Comparison of ENCODE assay signal across 37 cellular contexts in genomic region chr4:106132045-106132444, GRCh38.
A peak's percentile ranks its signal among the peaks of the same experiment; 100 is the strongest.
DNase-seq lines count a peak whose midpoint lies in the region; ATAC-seq, FAIRE-seq and TF ChIP-seq lines count a peak whose summit lies in the region.
"Had no signal": no experiment of that assay in that cellular context is flagged by ENCODE, and none has a peak within 500 bp of the region (broad histone marks: within the 10 kb centered on the region; RNA-seq: fewer than 3 reads in every experiment).

No MANE protein-coding gene starts in this region.

- TF ChIP-seq POLR2A in K562 (conservative IDR thresholded peaks at IDR 0.05): no peak

- H2AFZ ChIP-seq in K562 (ENCODE audit: low read depth, low read length): no peak overlapping the region
- H2AFZ ChIP-seq in SK-N-SH (ENCODE audit: low read depth): no peak overlapping the region

- BruUV-seq in K562 (replicated peaks; lab: Mats Ljungman, UMichigan): no TSS peak

- in situ Hi-C loops in K562 (cut with MboI): no loop called here

- no peak for FAIRE-seq in K562 (lab: Jason Lieb, UNC)
- FAIRE-seq: A204.1, A549, D721Med had no signal

- H3K27ac ChIP-seq in HEK293 (ENCODE audit: extremely low read depth, low read depth, low read length) (no peak overlapping the region), K562 (ENCODE audit: extremely low read depth, low read depth, low read length) (no peak overlapping the region), endodermal cell (ENCODE audit: low read depth, low read length) (no peak overlapping the region), SK-N-SH (ENCODE audit: low read depth in 2 of 2, low read length in 1 of 2) (no peak overlapping the region), lower lobe of right lung (no peak overlapping the region)
- H3K27ac ChIP-seq: 22Rv1; A549; BLaER1; BLaER1 treated with 17β-estradiol and CSF1 and Interleukin-3, amounts not matched to agents 10 nM and 100 nM; C4-2B had no signal

- no peaks in the 10 kb centered on the region for H3K27me3 ChIP-seq in K562 (ENCODE audit: control insufficient read depth in 2 of 2, insufficient read depth in 2 of 2, low read length in 2 of 2)
- no peaks in the 10 kb centered on the region for H3K27me3 ChIP-seq in endodermal cell (ENCODE audit: control insufficient read depth, insufficient read depth, low read length, poor library complexity, severe bottlenecking)
- H3K27me3 ChIP-seq in SK-N-SH (ENCODE audit: insufficient read depth): no peaks in the 10 kb centered on the region
- H3K27me3 ChIP-seq in lower lobe of right lung (ENCODE audit: low read depth): no peaks in the 10 kb centered on the region
- H3K27me3 ChIP-seq: BE2C; BLaER1; BLaER1 treated with 17β-estradiol and CSF1 and Interleukin-3, amounts not matched to agents 10 nM and 100 nM had no signal

- H4K20me1 ChIP-seq in K562 (replicated peaks; ENCODE audit: control insufficient read depth, insufficient read depth, low read length) (no peaks in the 10 kb centered on the region), SK-N-SH (ENCODE audit: insufficient read depth) (no peaks in the 10 kb centered on the region)
- H4K20me1 ChIP-seq: BLaER1; BLaER1 treated with 17β-estradiol and CSF1 and Interleukin-3, amounts not matched to agents 10 nM and 100 nM had no signal

- TF ChIP-seq RAD21 in K562 (CRISPR knock-in tag; conservative IDR thresholded peaks at IDR 0.05 in 1 of 2, IDR thresholded peaks at IDR 0.05 in 1 of 2) (no peak), SK-N-SH (IDR thresholded peaks at IDR 0.05; ENCODE audit: low read length) (no peak)

- H3K9me3 ChIP-seq in HEK293 (ENCODE audit: control insufficient read depth, insufficient read depth, low read depth, low read length): no peaks in the 10 kb centered on the region
- 0 out of 2 replicates have a peak, but pooled peaks cover 2% of the 10 kb centered on the region for H3K9me3 ChIP-seq in K562 (replicated peaks; ENCODE audit: control insufficient read depth, insufficient read depth, low read depth, low read length)
- H3K9me3 ChIP-seq in endodermal cell (ENCODE audit: control insufficient read depth, low read length): peaks cover 15% of the 10 kb centered on the region
- H3K9me3 ChIP-seq in SK-N-SH: no peaks in the 10 kb centered on the region
- H3K9me3 ChIP-seq in lower lobe of right lung: no peaks in the 10 kb centered on the region
- H3K9me3 ChIP-seq: A549, BE2C had no signal

- no peaks in the 10 kb centered on the region for H3K9me1 ChIP-seq in K562 (ENCODE audit: control insufficient read depth, insufficient read depth, low read length)

- H3K27ac Mint-ChIP-seq in endodermal cell: no peak overlapping the region
- H3K27ac Mint-ChIP-seq in endothelial cell (ENCODE audit: unreplicated experiment): no peak overlapping the region
- no peak overlapping the region for H3K27ac Mint-ChIP-seq in T-cell
- no peak overlapping the region for H3K27ac Mint-ChIP-seq in stimulated activated naive CD8-positive, alpha-beta T cell treated with anti-CD3 and anti-CD28 coated beads, Interleukin-15, amount 100 ng/mL, for 72 hours
- H3K27ac Mint-ChIP-seq: B cell; CD4-positive, alpha-beta memory T cell; CD4-positive, alpha-beta T cell; CD4-positive, CD25-positive, alpha-beta regulatory T cell; CD8-positive, alpha-beta T cell had no signal

- H3K27me3 Mint-ChIP-seq in endodermal cell (ENCODE audit: insufficient read depth) (no peaks in the 10 kb centered on the region), endothelial cell (ENCODE audit: unreplicated experiment) (no peaks in the 10 kb centered on the region), T-cell (no peaks in the 10 kb centered on the region)
- no peaks in the 10 kb centered on the region for H3K27me3 Mint-ChIP-seq in stimulated activated naive CD8-positive, alpha-beta T cell treated with anti-CD3 and anti-CD28 coated beads, Interleukin-15, amount 100 ng/mL, for 72 hours
- H3K27me3 Mint-ChIP-seq: B cell; CD4-positive, alpha-beta memory T cell; CD4-positive, alpha-beta T cell; CD4-positive, CD25-positive, alpha-beta regulatory T cell; CD8-positive, alpha-beta memory T cell had no signal

- H3K9me2 ChIP-seq in SK-N-SH: no peaks in the 10 kb centered on the region

- TF ChIP-seq CTCF in HEK293 (tag by site-specific recombination; IDR thresholded peaks at IDR 0.05): no peak
- TF ChIP-seq CTCF in K562 (IDR thresholded peaks at IDR 0.05 in 2 of 3, conservative IDR thresholded peaks at IDR 0.05 in 1 of 3; ENCODE audit: insufficient read depth in 2 of 3, low read depth in 1 of 3, low read length in 3 of 3): no peak
- TF ChIP-seq CTCF in endodermal cell (conservative IDR thresholded peaks at IDR 0.05): no peak
- TF ChIP-seq CTCF in endothelial cell (IDR thresholded peaks at IDR 0.05; ENCODE audit: unreplicated experiment): no peak
- no peak for TF ChIP-seq CTCF in SK-N-SH (IDR thresholded peaks at IDR 0.05)
- no peak for TF ChIP-seq CTCF in lower lobe of right lung (IDR thresholded peaks at IDR 0.05)

- DNase-seq in K562 (ENCODE audit: extremely low read depth in 1 of 4, low spot score in 3 of 4) (no peak), endodermal cell (no peak), endothelial cell (ENCODE audit: low spot score) (no peak), T-cell (no peak), SK-N-SH (no peak), lower lobe of right lung (no peak)
- no peak for DNase-seq in stimulated activated naive CD8-positive, alpha-beta T cell treated with anti-CD3 and anti-CD28 coated beads, Interleukin-15, amount 100 ng/mL, for 72 hours
- DNase-seq: 8988T; ACHN; AML-193; BE2C; C1 segment of cervical spinal cord; Caco-2; Calu3; CD4-positive, alpha-beta T cell; CD4-positive, CD25-positive, alpha-beta regulatory T cell; CD8-positive, alpha-beta memory T cell; CD8-positive, alpha-beta T cell; COR-L47; DMS 273 treated with DMSO at 0.1 percent for 48 hours; DMS153; DMS53; DMS79; DMS79 treated with DMSO at 0.1 percent for 48 hours; DND-41; EL had no signal

- H3K79me2 ChIP-seq in K562 (ENCODE audit: control insufficient read depth, insufficient read depth, low read length) (no peaks in the 10 kb centered on the region), SK-N-SH (ENCODE audit: insufficient read depth) (no peaks in the 10 kb centered on the region)

- H3K36me3 Mint-ChIP-seq in endodermal cell (ENCODE audit: low read depth): peaks cover 26% of the 10 kb centered on the region
- peaks cover 18% of the 10 kb centered on the region for H3K36me3 Mint-ChIP-seq in endothelial cell (ENCODE audit: low read depth, unreplicated experiment)
- H3K36me3 Mint-ChIP-seq in T-cell: peaks cover 52% of the 10 kb centered on the region

- H3K4me3 ChIP-seq in HEK293 (ENCODE audit: low read depth, low read length) (no peak overlapping the region), K562 (no peak overlapping the region), endodermal cell (ENCODE audit: low read length) (peak overlapping the region; percentile 25), SK-N-SH (ENCODE audit: low read depth in 2 of 2, low read length in 1 of 2) (no peak overlapping the region), lower lobe of right lung (no peak overlapping the region)
- H3K4me3 ChIP-seq: A549, BLaER1 had no signal

- H3K4me1 Mint-ChIP-seq in endodermal cell (no peaks in the 10 kb centered on the region), endothelial cell (ENCODE audit: unreplicated experiment) (no peaks in the 10 kb centered on the region), T-cell (peaks cover 0 to 3% (median 2%) of the 10 kb centered on the region in 3 donors)
- peaks cover 5% of the 10 kb centered on the region for H3K4me1 Mint-ChIP-seq in stimulated activated naive CD8-positive, alpha-beta T cell treated with anti-CD3 and anti-CD28 coated beads, Interleukin-15, amount 100 ng/mL, for 72 hours
- H3K4me1 Mint-ChIP-seq: B cell, CD14-positive monocyte had no signal

- peaks cover 26% of the 10 kb centered on the region for H3K9me3 Mint-ChIP-seq in endodermal cell
- H3K9me3 Mint-ChIP-seq in endothelial cell (ENCODE audit: unreplicated experiment): peaks cover 11% of the 10 kb centered on the region
- peaks cover 4 to 15% (median 12%) of the 10 kb centered on the region in 3 donors for H3K9me3 Mint-ChIP-seq in T-cell
- peaks cover 16 to 21% of the 10 kb centered on the region in 2 donors for H3K9me3 Mint-ChIP-seq in stimulated activated naive CD8-positive, alpha-beta T cell treated with anti-CD3 and anti-CD28 coated beads, Interleukin-15, amount 100 ng/mL, for 72 hours

- POLR2A ChIA-PET in HEK293 (lab: Yijun Ruan, JAX) (no interaction called here), K562 (lab: Yijun Ruan, JAX) (no interaction called here), T-cell (lab: Charles Lee) (interaction anchor here in 1 of 2 donors (0.5 kb wide), 1 partner anchor 65 kb away, joined by 4 read pairs; no protein-coding TSS in a partner anchor), SK-N-SH (lab: Yijun Ruan, JAX) (no interaction called here)

- TF ChIP-seq EP300 in K562 (IDR thresholded peaks at IDR 0.05; ENCODE audit: low read length): no peak
- TF ChIP-seq EP300 in SK-N-SH (IDR thresholded peaks at IDR 0.05; ENCODE audit: borderline replicate concordance in 1 of 2, low read depth in 1 of 2, low read length in 1 of 2): no peak

- ATAC-seq in K562: no peak
- ATAC-seq in T-cell (replicated peaks in 1 of 4): no peak
- no peak for ATAC-seq in stimulated activated naive CD8-positive, alpha-beta T cell treated with anti-CD3 and anti-CD28 coated beads, Interleukin-15, amount 100 ng/mL, for 72 hours
- no peak for ATAC-seq in lower lobe of right lung
- ATAC-seq: A549; CD8-positive, alpha-beta T cell had no signal

- CTCF ChIA-PET in HEK293 (lab: Yijun Ruan, JAX) (no interaction called here), K562 (lab: Yijun Ruan, JAX; ENCODE audit: low intra/inter-chr PET ratio) (no interaction called here), T-cell (lab: Charles Lee) (no interaction called here), SK-N-SH (lab: Yijun Ruan, JAX) (no interaction called here)

- H3K36me3 ChIP-seq in HEK293 (ENCODE audit: control insufficient read depth in 2 of 2, insufficient read depth in 1 of 2, low read length in 2 of 2) (no peaks in the 10 kb centered on the region), K562 (ENCODE audit: control insufficient read depth, insufficient read depth, low read length) (no peaks in the 10 kb centered on the region), endodermal cell (ENCODE audit: control insufficient read depth, insufficient read depth, low read length) (no peaks in the 10 kb centered on the region), SK-N-SH (replicated peaks in 1 of 2; ENCODE audit: control insufficient read depth in 1 of 2, insufficient read depth in 2 of 2, low read length in 1 of 2) (peaks cover 0 to 3% of the 10 kb centered on the region in 2 experiments), lower lobe of right lung (no peaks in the 10 kb centered on the region)
- H3K36me3 ChIP-seq: BE2C had no signal

- H3K4me3 Mint-ChIP-seq in endodermal cell (no peak overlapping the region), endothelial cell (ENCODE audit: unreplicated experiment) (peak overlapping the region; percentile 45), T-cell (no peak overlapping the region)
- no peak overlapping the region for H3K4me3 Mint-ChIP-seq in stimulated activated naive CD8-positive, alpha-beta T cell treated with anti-CD3 and anti-CD28 coated beads, Interleukin-15, amount 100 ng/mL, for 72 hours
- H3K4me3 Mint-ChIP-seq: B cell; CD14-positive monocyte; CD4-positive, alpha-beta memory T cell; CD4-positive, alpha-beta T cell; CD4-positive, CD25-positive, alpha-beta regulatory T cell; CD8-positive, alpha-beta memory T cell; CD8-positive, alpha-beta T cell had no signal

- intact Hi-C loops in K562 (cut with micrococcal nuclease) (no loop called here), lower lobe of right lung (cut with DNase I) (no loop called here)

- no peaks in the 10 kb centered on the region for H3K4me1 ChIP-seq in HEK293 (ENCODE audit: control insufficient read depth, insufficient read depth, low read length)
- H3K4me1 ChIP-seq in K562 (replicated peaks in 1 of 2; ENCODE audit: control insufficient read depth in 2 of 2, insufficient read depth in 2 of 2, low read length in 2 of 2): no peaks in the 10 kb centered on the region
- no peaks in the 10 kb centered on the region for H3K4me1 ChIP-seq in endodermal cell (ENCODE audit: control insufficient read depth, insufficient read depth, low read length)
- H3K4me1 ChIP-seq in SK-N-SH (ENCODE audit: control insufficient read depth in 1 of 2, insufficient read depth in 2 of 2, low read depth in 1 of 2, low read length in 1 of 2): no peaks in the 10 kb centered on the region; a peak in 1 of 4 replicates
- no peaks in the 10 kb centered on the region for H3K4me1 ChIP-seq in lower lobe of right lung
- H3K4me1 ChIP-seq: A549; BE2C; BLaER1; BLaER1 treated with 17β-estradiol and CSF1 and Interleukin-3, amounts not matched to agents 10 nM and 100 nM; Caco-2 had no signal

- H3K4me2 ChIP-seq in K562 (ENCODE audit: insufficient read depth, low read length) (no peak overlapping the region), SK-N-SH (no peak overlapping the region)
- H3K4me2 ChIP-seq: A549; BLaER1; BLaER1 treated with 17β-estradiol and CSF1 and Interleukin-3, amounts not matched to agents 10 nM and 100 nM had no signal

- H3F3A ChIP-seq in SK-N-SH (replicated peaks; ENCODE audit: insufficient read depth): no peaks in the 10 kb centered on the region

- H3K9ac ChIP-seq in K562 (ENCODE audit: insufficient read depth in 1 of 2, low read depth in 2 of 2, low read length in 2 of 2) (no peak overlapping the region), endodermal cell (ENCODE audit: extremely low read depth, low read length, poor library complexity, severe bottlenecking) (no peak overlapping the region), SK-N-SH (no peak overlapping the region)
- H3K9ac ChIP-seq: BLaER1; BLaER1 treated with 17β-estradiol and CSF1 and Interleukin-3, amounts not matched to agents 10 nM and 100 nM had no signal
